8 cellular contexts compared by ENCODE assay signal in the genomic region with DNA sequence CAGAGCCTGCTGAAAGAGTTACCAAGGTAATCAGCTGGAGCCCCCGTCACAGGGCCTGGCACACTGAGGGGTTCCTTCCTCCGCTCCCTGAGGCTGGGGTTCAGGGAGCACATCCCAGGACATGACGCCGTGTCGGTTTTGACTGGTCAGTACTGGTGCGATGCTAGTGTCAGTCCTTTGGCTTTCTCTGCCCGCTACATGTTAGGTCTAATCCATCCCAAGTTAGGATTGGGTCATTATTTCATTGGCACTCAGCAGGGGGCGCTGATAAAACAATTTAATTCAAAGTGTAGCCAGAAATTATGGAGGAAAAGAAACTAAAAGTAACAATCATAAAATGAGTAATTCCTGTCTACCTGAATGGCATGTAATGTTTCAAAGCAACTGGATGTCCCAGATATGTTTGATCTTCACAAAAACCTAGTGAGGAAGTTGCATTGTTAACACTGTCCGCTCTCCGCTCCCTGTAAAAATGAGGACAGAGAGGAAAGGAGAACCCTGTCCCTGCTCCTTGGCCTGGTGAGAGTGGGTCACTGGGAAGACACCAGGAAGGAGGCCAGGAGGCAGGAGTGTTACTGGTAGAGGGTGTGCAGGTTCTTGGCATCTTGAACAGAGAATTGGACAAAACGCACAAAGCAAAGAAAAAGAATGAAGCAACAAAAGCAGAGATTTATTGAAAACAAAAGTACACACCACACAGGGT. TPM values are rescaled to one million over a fixed set of nuclear protein-coding genes. Genes with fewer than 3 reads are reported as not detected.
DNase-seq lines count a peak whose midpoint lies in the region; ATAC-seq and TF ChIP-seq lines count a peak whose summit lies in the region.

No MANE protein-coding gene starts in this region.

- 63 to 65% methylated on average over 7 of the region's 11 CpGs for WGBS in gastroesophageal sphincter (ENCODE audit: low coverage in 1 of 2), 2 donors
- 90% methylated on average over 11 of the region's 11 CpGs for WGBS in smooth muscle cell (ENCODE audit: low lambda C conversion rate)

- DNase-seq in LHCN-M2 (ENCODE audit: low read depth) (peak; percentile 51), smooth muscle cell (lab: John Stamatoyannopoulos, UW; ENCODE audit: unreplicated experiment) (no peak), H4 (ENCODE audit: low spot score) (no peak)
- DNase-seq in activated CD4-positive, alpha-beta T cell treated with anti-CD3 and anti-CD28 coated beads, Interleukin-2, amount 50 U/mL, for 48 hours: peak; percentile 58 to 69

- peaks cover 0 to 8% (median 0%) of the 10 kb centered on the region in 3 donors for H3K4me1 ChIP-seq in gastroesophageal sphincter
- H3K4me1 ChIP-seq in smooth muscle cell (ENCODE audit: low read depth): peaks cover 24% of the 10 kb centered on the region

- H4K20me1 ChIP-seq in smooth muscle cell (ENCODE audit: low read depth): no peaks in the 10 kb centered on the region

- H3F3A ChIP-seq in smooth muscle cell (ENCODE audit: low read depth): no peaks in the 10 kb centered on the region

- no peak for TF ChIP-seq EP300 in gastroesophageal sphincter (IDR thresholded peaks at IDR 0.05)

- H3K9ac ChIP-seq in smooth muscle cell (ENCODE audit: low read depth): no peak overlapping the region

- H3K27ac ChIP-seq in C4-2B: no peak overlapping the region
- H3K27ac ChIP-seq in gastroesophageal sphincter: no peak overlapping the region
- H3K27ac ChIP-seq in smooth muscle cell (ENCODE audit: low read depth): no peak overlapping the region

- H3K4me3 ChIP-seq in gastroesophageal sphincter (no peak overlapping the region), smooth muscle cell (no peak overlapping the region)

- ATAC-seq in gastroesophageal sphincter (no peak), HG03457 (IDR thresholded peaks at IDR 0.05; ENCODE audit: unreplicated experiment) (no peak), HG03135 (IDR thresholded peaks at IDR 0.05; ENCODE audit: unreplicated experiment) (no peak)

- peak; percentile 80 for TF ChIP-seq CTCF in C4-2B (conservative IDR thresholded peaks at IDR 0.05)
- peak; percentile 32 to 68 (median 59) for TF ChIP-seq CTCF in gastroesophageal sphincter (IDR thresholded peaks at IDR 0.05)
- TF ChIP-seq CTCF in smooth muscle cell (IDR thresholded peaks at IDR 0.05; ENCODE audit: borderline replicate concordance, insufficient read depth, poor library complexity, severe bottlenecking): peak; percentile 45

- no peak overlapping the region for H3K4me2 ChIP-seq in smooth muscle cell

- H3K27me3 ChIP-seq in gastroesophageal sphincter (no peaks in the 10 kb centered on the region), smooth muscle cell (ENCODE audit: low read depth) (no peaks in the 10 kb centered on the region)

- no peak for TF ChIP-seq POLR2A in gastroesophageal sphincter (IDR thresholded peaks at IDR 0.05)

- H2AFZ ChIP-seq in smooth muscle cell (ENCODE audit: low read depth): no peak overlapping the region

- H3K36me3 ChIP-seq in gastroesophageal sphincter: no peaks in the 10 kb centered on the region
- no peaks in the 10 kb centered on the region for H3K36me3 ChIP-seq in smooth muscle cell (ENCODE audit: low read depth)

- H3K9me3 ChIP-seq in gastroesophageal sphincter (peaks cover 0 to 4% (median 0%) of the 10 kb centered on the region in 3 donors), smooth muscle cell (replicated peaks; ENCODE audit: low read depth) (peaks cover 7% of the 10 kb centered on the region)

- H3K79me2 ChIP-seq in smooth muscle cell (ENCODE audit: low read depth): no peaks in the 10 kb centered on the region

RNA-seq across cellular contexts. Expression of a gene that starts 27.1 kb away (rescaled TPM):
- total RNA-seq in LHCN-M2 (2014; rRNA removed) (22.6 and 31.4 TPM in 2 replicates), gastroesophageal sphincter (10 to 100 TPM; 23.5 to 53.7 (median 38.2) TPM), smooth muscle cell (75.2 and 76.5 TPM in 2 replicates)
- 13.1 TPM for polyA plus RNA-seq in LHCN-M2 (2012)
- polyA plus RNA-seq in smooth muscle cell: 122 and 144 TPM in 2 replicates
- total RNA-seq in H4 (2014; rRNA removed; shearing (Covaris generic)): 64.5 and 67.1 TPM in 2 replicates

RNA-seq across cellular contexts. Expression of a gene that starts 50.4 kb away (rescaled TPM):
- total RNA-seq in LHCN-M2 (2014; rRNA removed): 11.1 and 12.5 TPM in 2 replicates
- polyA plus RNA-seq in LHCN-M2 (2012): 5.2 TPM
- 10 to 100 TPM in 3 of 4 donors, 1 to 10 TPM in 1; 9.3 to 25.7 (median 14.2) TPM for total RNA-seq in gastroesophageal sphincter
- 16.8 and 25.7 TPM in 2 replicates for total RNA-seq in smooth muscle cell
- polyA plus RNA-seq in smooth muscle cell: 6.8 and 14.0 TPM in 2 replicates
- total RNA-seq in H4 (2014; rRNA removed; shearing (Covaris generic)): 19.7 and 22.9 TPM in 2 replicates

Comparison
In these comparisons a context has a peak if more than half of its experiments do, and no peak if none do; other contexts are left out.
1. DNase-seq: peak in LHCN-M2 (single experiment) and activated CD4-positive, alpha-beta T cell treated with anti-CD3 and anti-CD28 coated beads, Interleukin-2, amount 50 U/mL, for 48 hours (2 of 2); none in smooth muscle cell (single experiment) and H4 (single experiment).
2. Peak in every context shown above with its lines, with median percentiles within 50 percentile points of each other: CTCF ChIP-seq.